2 cellular contexts compared by ENCODE assay signal in the genomic region with DNA sequence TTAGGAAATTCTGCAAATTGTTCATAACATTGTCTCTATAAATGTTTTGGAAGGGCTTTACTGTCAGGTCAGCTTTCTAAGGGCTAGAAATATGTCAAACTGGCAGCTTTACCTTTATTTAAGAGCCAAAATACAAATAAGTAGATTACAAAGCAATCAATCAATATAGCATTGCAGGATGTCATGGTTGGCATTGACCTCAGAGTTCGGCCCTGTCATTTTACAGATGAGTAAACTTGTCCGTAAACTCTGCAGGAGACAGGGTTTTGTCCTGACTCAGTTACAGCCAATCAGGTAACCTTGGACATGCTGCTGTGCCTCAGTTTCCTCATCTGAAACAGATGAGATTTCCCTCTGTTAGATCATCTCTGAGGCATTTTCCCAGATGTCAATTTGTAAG.
TF ChIP-seq lines count a peak whose summit lies in the region.

No MANE protein-coding gene starts in this region.

TF ChIP-seq in HEK293T, 16 proteins besides CTCF, POLR2A, EP300 and RAD21 (continued from another document):
- TF ChIP-seq, protein P1, sequence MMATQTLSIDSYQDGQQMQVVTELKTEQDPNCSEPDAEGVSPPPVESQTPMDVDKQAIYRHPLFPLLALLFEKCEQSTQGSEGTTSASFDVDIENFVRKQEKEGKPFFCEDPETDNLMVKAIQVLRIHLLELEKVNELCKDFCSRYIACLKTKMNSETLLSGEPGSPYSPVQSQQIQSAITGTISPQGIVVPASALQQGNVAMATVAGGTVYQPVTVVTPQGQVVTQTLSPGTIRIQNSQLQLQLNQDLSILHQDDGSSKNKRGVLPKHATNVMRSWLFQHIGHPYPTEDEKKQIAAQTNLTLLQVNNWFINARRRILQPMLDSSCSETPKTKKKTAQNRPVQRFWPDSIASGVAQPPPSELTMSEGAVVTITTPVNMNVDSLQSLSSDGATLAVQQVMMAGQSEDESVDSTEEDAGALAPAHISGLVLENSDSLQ (IDR thresholded peaks at IDR 0.05): peak; percentile 93
- TF ChIP-seq ARNT (IDR thresholded peaks at IDR 0.05) (no peak), NFRKB (IDR thresholded peaks at IDR 0.05) (no peak), CTBP1 (IDR thresholded peaks at IDR 0.05; ENCODE audit: borderline replicate concordance) (0 out of 2 replicates have a peak, but pooled peaks have one; percentile 19)

TF ChIP-seq in K562, 482 proteins besides CTCF, POLR2A, EP300 and RAD21:
- TF ChIP-seq, protein P2, sequence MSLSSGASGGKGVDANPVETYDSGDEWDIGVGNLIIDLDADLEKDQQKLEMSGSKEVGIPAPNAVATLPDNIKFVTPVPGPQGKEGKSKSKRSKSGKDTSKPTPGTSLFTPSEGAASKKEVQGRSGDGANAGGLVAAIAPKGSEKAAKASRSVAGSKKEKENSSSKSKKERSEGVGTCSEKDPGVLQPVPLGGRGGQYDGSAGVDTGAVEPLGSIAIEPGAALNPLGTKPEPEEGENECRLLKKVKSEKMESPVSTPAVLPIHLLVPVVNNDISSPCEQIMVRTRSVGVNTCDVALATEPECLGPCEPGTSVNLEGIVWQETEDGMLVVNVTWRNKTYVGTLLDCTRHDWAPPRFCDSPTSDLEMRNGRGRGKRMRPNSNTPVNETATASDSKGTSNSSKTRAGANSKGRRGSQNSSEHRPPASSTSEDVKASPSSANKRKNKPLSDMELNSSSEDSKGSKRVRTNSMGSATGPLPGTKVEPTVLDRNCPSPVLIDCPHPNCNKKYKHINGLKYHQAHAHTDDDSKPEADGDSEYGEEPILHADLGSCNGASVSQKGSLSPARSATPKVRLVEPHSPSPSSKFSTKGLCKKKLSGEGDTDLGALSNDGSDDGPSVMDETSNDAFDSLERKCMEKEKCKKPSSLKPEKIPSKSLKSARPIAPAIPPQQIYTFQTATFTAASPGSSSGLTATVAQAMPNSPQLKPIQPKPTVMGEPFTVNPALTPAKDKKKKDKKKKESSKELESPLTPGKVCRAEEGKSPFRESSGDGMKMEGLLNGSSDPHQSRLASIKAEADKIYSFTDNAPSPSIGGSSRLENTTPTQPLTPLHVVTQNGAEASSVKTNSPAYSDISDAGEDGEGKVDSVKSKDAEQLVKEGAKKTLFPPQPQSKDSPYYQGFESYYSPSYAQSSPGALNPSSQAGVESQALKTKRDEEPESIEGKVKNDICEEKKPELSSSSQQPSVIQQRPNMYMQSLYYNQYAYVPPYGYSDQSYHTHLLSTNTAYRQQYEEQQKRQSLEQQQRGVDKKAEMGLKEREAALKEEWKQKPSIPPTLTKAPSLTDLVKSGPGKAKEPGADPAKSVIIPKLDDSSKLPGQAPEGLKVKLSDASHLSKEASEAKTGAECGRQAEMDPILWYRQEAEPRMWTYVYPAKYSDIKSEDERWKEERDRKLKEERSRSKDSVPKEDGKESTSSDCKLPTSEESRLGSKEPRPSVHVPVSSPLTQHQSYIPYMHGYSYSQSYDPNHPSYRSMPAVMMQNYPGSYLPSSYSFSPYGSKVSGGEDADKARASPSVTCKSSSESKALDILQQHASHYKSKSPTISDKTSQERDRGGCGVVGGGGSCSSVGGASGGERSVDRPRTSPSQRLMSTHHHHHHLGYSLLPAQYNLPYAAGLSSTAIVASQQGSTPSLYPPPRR (CRISPR knock-in tag; IDR thresholded peaks at IDR 0.05; ENCODE audit: borderline replicate concordance): no peak
- TF ChIP-seq COPS2 (conservative IDR thresholded peaks at IDR 0.05) (no peak), ZBTB7A (IDR thresholded peaks at IDR 0.05; ENCODE audit: borderline replicate concordance, control insufficient read depth, low read depth, low read length) (no peak), NFATC3 (IDR thresholded peaks at IDR 0.05) (no peak), HNRNPLL (IDR thresholded peaks at IDR 0.05; ENCODE audit: low read depth, low read length, poor library complexity, severe bottlenecking) (no peak), MEIS2 (IDR thresholded peaks at IDR 0.05; ENCODE audit: partially characterized antibody) (peak; percentile 43), IRF2 (CRISPR knock-in tag; IDR thresholded peaks at IDR 0.05) (no peak)
- TF ChIP-seq, protein P3, sequence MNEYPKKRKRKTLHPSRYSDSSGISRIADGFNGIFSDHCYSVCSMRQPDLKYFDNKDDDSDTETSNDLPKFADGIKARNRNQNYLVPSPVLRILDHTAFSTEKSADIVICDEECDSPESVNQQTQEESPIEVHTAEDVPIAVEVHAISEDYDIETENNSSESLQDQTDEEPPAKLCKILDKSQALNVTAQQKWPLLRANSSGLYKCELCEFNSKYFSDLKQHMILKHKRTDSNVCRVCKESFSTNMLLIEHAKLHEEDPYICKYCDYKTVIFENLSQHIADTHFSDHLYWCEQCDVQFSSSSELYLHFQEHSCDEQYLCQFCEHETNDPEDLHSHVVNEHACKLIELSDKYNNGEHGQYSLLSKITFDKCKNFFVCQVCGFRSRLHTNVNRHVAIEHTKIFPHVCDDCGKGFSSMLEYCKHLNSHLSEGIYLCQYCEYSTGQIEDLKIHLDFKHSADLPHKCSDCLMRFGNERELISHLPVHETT (CRISPR knock-in tag; conservative IDR thresholded peaks at IDR 0.05 in 1 of 2, IDR thresholded peaks at IDR 0.05 in 1 of 2): no peak
- TF ChIP-seq, protein P4, sequence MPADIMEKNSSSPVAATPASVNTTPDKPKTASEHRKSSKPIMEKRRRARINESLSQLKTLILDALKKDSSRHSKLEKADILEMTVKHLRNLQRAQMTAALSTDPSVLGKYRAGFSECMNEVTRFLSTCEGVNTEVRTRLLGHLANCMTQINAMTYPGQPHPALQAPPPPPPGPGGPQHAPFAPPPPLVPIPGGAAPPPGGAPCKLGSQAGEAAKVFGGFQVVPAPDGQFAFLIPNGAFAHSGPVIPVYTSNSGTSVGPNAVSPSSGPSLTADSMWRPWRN (IDR thresholded peaks at IDR 0.05; ENCODE audit: low read depth): no peak
